30 cellular contexts compared by ENCODE assay signal in genomic region chr1:165025805-165026204, GRCh38.
"Had no signal": no experiment of that assay in that cellular context is flagged by ENCODE, and none has a peak within 500 bp of the region (broad histone marks: within the 10 kb centered on the region; RNA-seq: fewer than 3 reads in every experiment).

No MANE protein-coding gene starts in this region.

- H3K4me3 ChIP-seq: adrenal gland, ascending aorta, body of pancreas, breast epithelium, cardiac muscle cell had no signal

- H3K9me3 ChIP-seq: adrenal gland, ascending aorta, breast epithelium had no signal

- DNase-seq: activated effector memory CD4-positive, alpha-beta T cell treated with anti-CD3 and anti-CD28 coated beads, Interleukin-2, amount 50 U/mL, for 16 hours; activated effector memory CD4-positive, alpha-beta T cell treated with Interleukin-2 at 50 U/mL for 16 hours; activated gamma-delta T cell; activated gamma-delta T cell treated with Interleukin-2 at 50 U/mL for 16 hours; activated naive CD4-positive, alpha-beta T cell; activated naive CD4-positive, alpha-beta T cell treated with anti-CD3 and anti-CD28 coated beads for 36 hours; activated naive CD4-positive, alpha-beta T cell treated with anti-CD3 and anti-CD28 coated beads, Interleukin-2, amount 10 ng/mL, durations not matched to agents 7 days and 5 days; activated naive CD4-positive, alpha-beta T cell treated with anti-CD3 and anti-CD28 coated beads, Interleukin-2, amount 50 U/mL, for 16 hours; activated naive CD4-positive, alpha-beta T cell treated with Interleukin-2 at 50 U/mL for 16 hours; activated naive CD8-positive, alpha-beta T cell treated with anti-CD3 and anti-CD28 coated beads for 36 hours; activated naive CD8-positive, alpha-beta T cell treated with anti-CD3 and anti-CD28 coated beads, Interleukin-2, amount 10 ng/mL, durations not matched to agents 7 days and 5 days; activated naive CD8-positive, alpha-beta T cell treated with anti-CD3 and anti-CD28 coated beads, Interleukin-2, amount 50 U/mL, for 24 hours; activated T-cell treated with anti-CD3 and anti-CD28 coated beads, Interleukin-2, amount 50 U/mL, for 1 hour; activated T-cell treated with anti-CD3 and anti-CD28 coated beads, Interleukin-2, amount 50 U/mL, for 24 hours; activated T-cell treated with anti-CD3 and anti-CD28 coated beads, Interleukin-2, amount 50 U/mL, for 4 hours; activated T-cell treated with anti-CD3 and anti-CD28 coated beads, Interleukin-2, amount 50 U/mL, for 48 hours; activated T-cell treated with anti-CD3 and anti-CD28 coated beads, Interleukin-2, amount 50 U/mL, for 72 hours; adrenal gland; amniotic stem cell; amygdala; anterior cingulate cortex; aorta; body of pancreas; brain microvascular endothelial cell; caudate nucleus; central memory CD4-positive, alpha-beta T cell; cerebellar nuclear complex had no signal

- H3K36me3 ChIP-seq: adrenal gland, ascending aorta, brain microvascular endothelial cell, breast epithelium, cardiac muscle cell had no signal

- H3K27ac ChIP-seq: adrenal gland, ascending aorta, body of pancreas, brain microvascular endothelial cell, breast epithelium, cardiac muscle cell had no signal

- H3K27me3 ChIP-seq: adrenal gland, ascending aorta, body of pancreas, brain microvascular endothelial cell, breast epithelium, cardiac muscle cell had no signal
